ENCODE assay signal across 8 cellular contexts in genomic region chr17:9021158-9021984, GRCh38. TPM values are rescaled to one million over a fixed set of nuclear protein-coding genes. Genes with fewer than 3 reads are reported as not detected.
DNase-seq lines count a peak whose midpoint lies in the region; ATAC-seq and TF ChIP-seq lines count a peak whose summit lies in the region.

Gene NTN1, plus strand, starts transcription at chr17:9021510. Its CDS starts 864 bp downstream, at chr17:9022374.

- peaks cover 16% of the 10 kb centered on the region for H3K4me1 Mint-ChIP-seq in CD14-positive monocyte
- H3K4me1 Mint-ChIP-seq in activated T-cell treated with anti-CD3 and anti-CD28 coated beads, Interleukin-2, amount 50 U/mL, for 24 hours (ENCODE audit: low read depth) = peaks cover 12% of the 10 kb centered on the region
- peaks cover 46% of the 10 kb centered on the region for H3K4me1 Mint-ChIP-seq in nephron progenitor cell

- H3K27ac ChIP-seq in subcutaneous abdominal adipose tissue (ENCODE audit: low read depth, low read length) = no peak within 1 kb of the TSS

- H3K27me3 ChIP-seq in subcutaneous abdominal adipose tissue (ENCODE audit: control insufficient read depth in 5 of 5, insufficient read depth in 4 of 5, low read length in 5 of 5) = peaks cover 5 to 49% (median 31%) of the 10 kb centered on the region in 5 donors

- H3K36me3 Mint-ChIP-seq in CD14-positive monocyte = peaks cover 3 to 9% of the 10 kb centered on the region in 2 donors
- no peaks in the 10 kb centered on the region for H3K36me3 Mint-ChIP-seq in activated T-cell treated with anti-CD3 and anti-CD28 coated beads, Interleukin-2, amount 50 U/mL, for 24 hours (ENCODE audit: low read depth)
- no peaks in the 10 kb centered on the region for H3K36me3 Mint-ChIP-seq in nephron progenitor cell (ENCODE audit: low read depth)

- DNase-seq in CD14-positive monocyte (ENCODE audit: low spot score) = no peak
- peak; percentile 37 for DNase-seq in NCI-H1105 (lab: John Stamatoyannopoulos, UW)
- DNase-seq in activated T-cell treated with anti-CD3 and anti-CD28 coated beads, Interleukin-2, amount 50 U/mL, for 24 hours = peak; percentile 79
- peak; percentile 15 for DNase-seq in fibroblast of mammary gland (ENCODE audit: low read depth)
- DNase-seq in nephron progenitor cell = peak; percentile 77

- peak; percentile 57 for ATAC-seq in GM21515 (IDR thresholded peaks at IDR 0.05; ENCODE audit: unreplicated experiment)
- no peak for ATAC-seq in HG03097 (IDR thresholded peaks at IDR 0.05; ENCODE audit: low FRiP score, unreplicated experiment)

- H3K9me3 ChIP-seq in subcutaneous abdominal adipose tissue (ENCODE audit: control insufficient read depth in 5 of 5, low read length in 5 of 5) = no peaks in the 10 kb centered on the region

- no peaks in the 10 kb centered on the region for H3K36me3 ChIP-seq in subcutaneous abdominal adipose tissue (ENCODE audit: control insufficient read depth in 5 of 5, insufficient read depth in 5 of 5, low read length in 5 of 5)

- H3K4me3 ChIP-seq in fibroblast of mammary gland (ENCODE audit: control insufficient read depth, low read depth, low read length) (peak within 1 kb of the TSS; percentile 27), subcutaneous abdominal adipose tissue (ENCODE audit: low read depth in 1 of 5, low read length in 5 of 5) (peak within 1 kb of the TSS in 4 of 5 donors; percentile 60 to 73 (median 67))

- H3K27ac Mint-ChIP-seq in CD14-positive monocyte (no peak within 1 kb of the TSS), nephron progenitor cell (no peak within 1 kb of the TSS)
- H3K27ac Mint-ChIP-seq in activated T-cell treated with anti-CD3 and anti-CD28 coated beads, Interleukin-2, amount 50 U/mL, for 24 hours = no peak within 1 kb of the TSS

- no peak for TF ChIP-seq CTCF in CD14-positive monocyte (IDR thresholded peaks at IDR 0.05)
- no peak for TF ChIP-seq CTCF in fibroblast of mammary gland (conservative IDR thresholded peaks at IDR 0.05; ENCODE audit: control insufficient read depth, insufficient read depth, low read depth, low read length)
- no peak for TF ChIP-seq CTCF in nephron progenitor cell (IDR thresholded peaks at IDR 0.05)

- peaks cover 0 to 11% (median 5%) of the 10 kb centered on the region in 7 donors for H3K9me3 Mint-ChIP-seq in CD14-positive monocyte
- no peaks in the 10 kb centered on the region for H3K9me3 Mint-ChIP-seq in activated T-cell treated with anti-CD3 and anti-CD28 coated beads, Interleukin-2, amount 50 U/mL, for 24 hours
- no peaks in the 10 kb centered on the region for H3K9me3 Mint-ChIP-seq in nephron progenitor cell

- H3K27me3 Mint-ChIP-seq in CD14-positive monocyte (ENCODE audit: low read depth in 3 of 3) (peaks cover 44 to 63% (median 62%) of the 10 kb centered on the region in 3 donors), nephron progenitor cell (ENCODE audit: low read depth, poor library complexity) (peaks cover 32% of the 10 kb centered on the region)
- H3K27me3 Mint-ChIP-seq in activated T-cell treated with anti-CD3 and anti-CD28 coated beads, Interleukin-2, amount 50 U/mL, for 24 hours = peaks cover 58% of the 10 kb centered on the region

- H3K9ac ChIP-seq in subcutaneous abdominal adipose tissue (ENCODE audit: low read length in 5 of 5) = peak within 1 kb of the TSS in 2 of 5 donors; percentile 39 to 47

- H3K4me3 Mint-ChIP-seq in CD14-positive monocyte (peak within 1 kb of the TSS; percentile 82 to 93), nephron progenitor cell (peak within 1 kb of the TSS; percentile 83)
- peak within 1 kb of the TSS; percentile 78 for H3K4me3 Mint-ChIP-seq in activated T-cell treated with anti-CD3 and anti-CD28 coated beads, Interleukin-2, amount 50 U/mL, for 24 hours

- intact Hi-C loops in CD14-positive monocyte (cut with micrococcal nuclease) = no loop called here

- peaks cover 2 to 31% (median 26%) of the 10 kb centered on the region in 5 donors for H3K4me1 ChIP-seq in subcutaneous abdominal adipose tissue (ENCODE audit: control insufficient read depth in 5 of 5, insufficient read depth in 5 of 5, low read length in 5 of 5)

RNA-seq across cellular contexts. Expression of gene NTN1, which starts in this region (rescaled TPM):
- polyA plus RNA-seq in CD14-positive monocyte = under 1 TPM in 1 of 2 donors, not detected in 1; 0.03 TPM
